24 cellular contexts compared by ENCODE assay signal in genomic region chr2:234145511-234145910, GRCh38.
"Had no signal": no experiment of that assay in that cellular context is flagged by ENCODE, and none has a peak within 500 bp of the region (broad histone marks: within the 10 kb centered on the region; RNA-seq: fewer than 3 reads in every experiment).

No MANE protein-coding gene starts in this region.

- H3K27ac ChIP-seq: colonic mucosa, SK-N-MC had no signal

- H3K27me3 Mint-ChIP-seq: activated CD4-positive, alpha-beta T cell treated with anti-CD3 and anti-CD28 coated beads, Interleukin-2, amount 10 ng/mL, durations not matched to agents 24 days and 14 days had no signal

- H3K4me3 Mint-ChIP-seq: activated B cell treated with CpG ODN at 0.5 μM for 24 hours; activated CD4-positive, alpha-beta T cell treated with anti-CD3 and anti-CD28 coated beads, Interleukin-2, amount 10 ng/mL, durations not matched to agents 24 days and 14 days; activated T-cell treated with anti-CD3 and anti-CD28 coated beads, Interleukin-2, amount 50 U/mL, for 4 hours; T-helper 1 cell treated with Interleukin-12 subunit alpha and Interleukin-12 subunit beta and Interleukin-4 antibody, amounts not matched to agents 30 μg/mL and 1 μg/mL, for 36 hours had no signal

- DNase-seq: activated B cell treated with CpG ODN at 0.5 μM for 24 hours; activated CD4-positive, alpha-beta T cell treated with anti-CD3 and anti-CD28 coated beads for 1 hour; activated CD4-positive, alpha-beta T cell treated with anti-CD3 and anti-CD28 coated beads, Interleukin-2, amount 10 ng/mL, durations not matched to agents 24 days and 14 days; activated CD4-positive, alpha-beta T cell treated with anti-CD3 and anti-CD28 coated beads, Interleukin-2, amount 50 U/mL, for 48 hours; activated effector memory CD4-positive, alpha-beta T cell treated with anti-CD3 and anti-CD28 coated beads, Interleukin-2, amount 50 U/mL, for 16 hours; activated naive CD4-positive, alpha-beta T cell treated with Interleukin-2 at 50 U/mL for 16 hours; activated T-cell treated with anti-CD3 and anti-CD28 coated beads, Interleukin-2, amount 50 U/mL, for 4 hours; caudate nucleus; colonic mucosa; KG1; NCI-H1092 treated with DMSO at 0.1 percent for 48 hours; NCI-H1417 treated with DMSO at 0.1 percent for 48 hours; NCI-H1694; NCI-H2029; NCI-H2107; NCI-H510A treated with DMSO at 0.1 percent for 48 hours; NCI-H69; NK-92 treated with Interleukin-12 subunit alpha and Interleukin-12 subunit beta, amount 100 ng/mL, for 24 hours; OCI-M1; SW 1271; T-helper 9 cell had no signal

- H3K4me3 ChIP-seq: colonic mucosa had no signal

- H3K9me3 ChIP-seq: colonic mucosa had no signal

- H3K27ac Mint-ChIP-seq: activated B cell treated with CpG ODN at 0.5 μM for 24 hours; activated CD4-positive, alpha-beta T cell treated with anti-CD3 and anti-CD28 coated beads, Interleukin-2, amount 10 ng/mL, durations not matched to agents 24 days and 14 days had no signal

- ATAC-seq: activated T-cell treated with anti-CD3 and anti-CD28 coated beads, Interleukin-2, amount 50 U/mL, for 4 hours had no signal

- H3K4me1 ChIP-seq: colonic mucosa had no signal

- H3K36me3 Mint-ChIP-seq: activated naive CD4-positive, alpha-beta T cell treated with anti-CD3 and anti-CD28 coated beads, Interleukin-2, amount 50 U/mL, for 72 hours had no signal

- H3K27me3 ChIP-seq: colonic mucosa had no signal

- H3K36me3 ChIP-seq: colonic mucosa had no signal

- H3K9me3 Mint-ChIP-seq: activated B cell treated with CpG ODN at 0.5 μM for 24 hours; activated CD4-positive, alpha-beta T cell treated with anti-CD3 and anti-CD28 coated beads, Interleukin-2, amount 10 ng/mL, durations not matched to agents 24 days and 14 days; activated naive CD4-positive, alpha-beta T cell treated with anti-CD3 and anti-CD28 coated beads, Interleukin-2, amount 50 U/mL, for 72 hours; activated T-cell treated with anti-CD3 and anti-CD28 coated beads, Interleukin-2, amount 50 U/mL, for 4 hours; T-helper 1 cell treated with Interleukin-12 subunit alpha and Interleukin-12 subunit beta and Interleukin-4 antibody, amounts not matched to agents 30 μg/mL and 1 μg/mL, for 36 hours had no signal
